ENCODE assay signal across 18 cellular contexts in genomic region chr19:16593181-16593580, GRCh38. TPM values are rescaled to one million over a fixed set of nuclear protein-coding genes. Genes with fewer than 3 reads are reported as not detected.
DNase-seq lines count a peak whose midpoint lies in the region; ATAC-seq, FAIRE-seq and TF ChIP-seq lines count a peak whose summit lies in the region.
"Had no signal": no experiment of that assay in that cellular context is flagged by ENCODE, and none has a peak within 500 bp of the region (broad histone marks: within the 10 kb centered on the region; RNA-seq: fewer than 3 reads in every experiment).

No MANE protein-coding gene starts in this region.

- H3K9ac ChIP-seq in HepG2 (ENCODE audit: insufficient read depth, low read depth, low read length) = no peak overlapping the region
- H3K9ac ChIP-seq: SK-N-SH had no signal

- peak overlapping the region; percentile 77 for H3K4me3 Mint-ChIP-seq in activated T-helper 17 cell treated with anti-CD3 and anti-CD28 coated beads, Interleukin-2, amount 50 U/mL, for 72 hours
- no peak overlapping the region for H3K4me3 Mint-ChIP-seq in neural crest cell
- H3K4me3 Mint-ChIP-seq: brain had no signal

- no peak for TF ChIP-seq RAD21 in HepG2 (CRISPR knock-in tag; IDR thresholded peaks at IDR 0.05)

- no peak overlapping the region for H3K4me2 ChIP-seq in HepG2 (ENCODE audit: low read depth, low read length)
- H3K4me2 ChIP-seq: SK-N-SH had no signal

- peak overlapping the region; percentile 81 for H3K27ac Mint-ChIP-seq in activated T-helper 17 cell treated with anti-CD3 and anti-CD28 coated beads, Interleukin-2, amount 50 U/mL, for 72 hours
- peak overlapping the region; percentile 62 for H3K27ac Mint-ChIP-seq in neural crest cell (ENCODE audit: unreplicated experiment)

- POLR2A ChIA-PET in HEK293 (lab: Yijun Ruan, JAX) (interaction anchor here (0.8 kb wide), 1 partner anchor 13 kb away, joined by 3 read pairs; no protein-coding TSS in a partner anchor), HepG2 (lab: Yijun Ruan, JAX) (no interaction called here)

- H3K4me1 Mint-ChIP-seq in activated T-helper 17 cell treated with anti-CD3 and anti-CD28 coated beads, Interleukin-2, amount 50 U/mL, for 72 hours = peaks cover 52% of the 10 kb centered on the region
- H3K4me1 Mint-ChIP-seq in neural crest cell = peaks cover 34% of the 10 kb centered on the region

- H3K4me3 ChIP-seq in HEK293 (ENCODE audit: low read depth, low read length) (no peak overlapping the region), HepG2 (replicated peaks in 1 of 3; ENCODE audit: insufficient read depth in 1 of 3, low read depth in 2 of 3, low read length in 3 of 3) (no peak overlapping the region), small intestine (ENCODE audit: low read depth in 1 of 2, low read length in 2 of 2) (no peak overlapping the region)
- H3K4me3 ChIP-seq: sigmoid colon, thyroid gland had no signal

- H3K36me3 ChIP-seq in HEK293 (ENCODE audit: control insufficient read depth in 2 of 2, insufficient read depth in 1 of 2, low read length in 2 of 2) (no peaks in the 10 kb centered on the region), HepG2 (replicated peaks in 1 of 2; ENCODE audit: control insufficient read depth in 1 of 2, insufficient read depth in 2 of 2, low read length in 2 of 2) (peaks cover 0 to 4% of the 10 kb centered on the region in 2 experiments; a peak in 1 of 5 replicates), small intestine (ENCODE audit: control insufficient read depth in 2 of 2, insufficient read depth in 2 of 2, low read length in 2 of 2) (no peaks in the 10 kb centered on the region)
- H3K36me3 ChIP-seq: sigmoid colon, thyroid gland had no signal

- H3K79me2 ChIP-seq in HepG2 (ENCODE audit: insufficient read depth, low read length) = peaks cover 90% of the 10 kb centered on the region

- no peaks in the 10 kb centered on the region for H3K36me3 Mint-ChIP-seq in activated T-helper 17 cell treated with anti-CD3 and anti-CD28 coated beads, Interleukin-2, amount 50 U/mL, for 72 hours (ENCODE audit: low read depth)
- no peaks in the 10 kb centered on the region for H3K36me3 Mint-ChIP-seq in neural crest cell (ENCODE audit: low read depth)
- H3K36me3 Mint-ChIP-seq: brain had no signal

- H3K27ac ChIP-seq in HEK293 (ENCODE audit: extremely low read depth, low read depth, low read length) (no peak overlapping the region), HepG2 (ENCODE audit: extremely low read length, insufficient read depth, low read length) (no peak overlapping the region), small intestine (ENCODE audit: low read depth in 1 of 2, low read length in 1 of 2) (no peak overlapping the region)
- H3K27ac ChIP-seq: 22Rv1, HL-60, sigmoid colon, thyroid gland had no signal

- no peak for TF ChIP-seq POLR2A in HepG2 (IDR thresholded peaks at IDR 0.05; ENCODE audit: insufficient read depth in 1 of 2, low read depth in 2 of 2, low read length in 2 of 2)

- intact Hi-C loops in HepG2 (cut with micrococcal nuclease; ENCODE audit: unreplicated experiment) = no loop called here

- peaks cover 10% of the 10 kb centered on the region for H4K20me1 ChIP-seq in HepG2 (ENCODE audit: insufficient read depth, low read length)

- peak; percentile 34 for DNase-seq in DMS 273 (lab: John Stamatoyannopoulos, UW; ENCODE audit: unreplicated experiment)
- DNase-seq in DMS 273 treated with DMSO at 0.1 percent for 48 hours (lab: John Stamatoyannopoulos, UW) = no peak
- no peak for DNase-seq in neural crest cell (ENCODE audit: low read depth, low spot score)
- DNase-seq in HepG2 (ENCODE audit: low spot score) = no peak
- no peak for DNase-seq in small intestine
- no peak for DNase-seq in HUDEP-2 (lab: John Stamatoyannopoulos, UW; ENCODE audit: unreplicated experiment in 76 of 76)
- DNase-seq: head of caudate nucleus, NCI-H1436, NCI-H345, sigmoid colon, SK-N-SH, thyroid gland had no signal

- BruUV-seq in HepG2 (replicated peaks; lab: Mats Ljungman, UMichigan) = no TSS peak

- H3K27me3 ChIP-seq in HepG2 (ENCODE audit: control insufficient read depth in 1 of 2, insufficient read depth in 2 of 2, low read length in 2 of 2) (no peaks in the 10 kb centered on the region), small intestine (ENCODE audit: control insufficient read depth in 2 of 2, insufficient read depth in 2 of 2, low read length in 2 of 2) (no peaks in the 10 kb centered on the region)
- H3K27me3 ChIP-seq: sigmoid colon, thyroid gland had no signal

- H3K4me1 ChIP-seq in HEK293 (ENCODE audit: control insufficient read depth, insufficient read depth, low read length) (peaks cover 19% of the 10 kb centered on the region), HepG2 (ENCODE audit: insufficient read depth, low read length) (peaks cover 13% of the 10 kb centered on the region), small intestine (ENCODE audit: control insufficient read depth in 2 of 2, insufficient read depth in 1 of 2, low read depth in 1 of 2, low read length in 1 of 2) (no peaks in the 10 kb centered on the region)

- TF ChIP-seq CTCF in HEK293 (tag by site-specific recombination; IDR thresholded peaks at IDR 0.05) = no peak
- no peak for TF ChIP-seq CTCF in neural crest cell (conservative IDR thresholded peaks at IDR 0.05)
- TF ChIP-seq CTCF in HepG2 (CRISPR knock-in tag; IDR thresholded peaks at IDR 0.05) = no peak

- CTCF ChIA-PET in HEK293 (lab: Yijun Ruan, JAX) = no interaction called here
- CTCF ChIA-PET in HepG2 (lab: Yijun Ruan, JAX; ENCODE audit: low intra/inter-chr PET ratio, low total read pairs) = no interaction called here

- no peaks in the 10 kb centered on the region for H3K9me3 Mint-ChIP-seq in activated T-helper 17 cell treated with anti-CD3 and anti-CD28 coated beads, Interleukin-2, amount 50 U/mL, for 72 hours
- no peaks in the 10 kb centered on the region for H3K9me3 Mint-ChIP-seq in neural crest cell
- H3K9me3 Mint-ChIP-seq: brain, CD14-positive monocyte had no signal

- H2AFZ ChIP-seq in HepG2 (ENCODE audit: low read length) = no peak overlapping the region

- FAIRE-seq in HepG2 (lab: Jason Lieb, UNC) = no peak
- FAIRE-seq in small intestine (lab: Jason Lieb, UNC) = no peak

- ATAC-seq in activated T-helper 17 cell treated with anti-CD3 and anti-CD28 coated beads, Interleukin-2, amount 50 U/mL, for 72 hours (replicated peaks) = no peak
- ATAC-seq in HepG2 = no peak

- 100% methylated on average over 3 of the region's 4 CpGs for WGBS in HepG2 (ENCODE audit: low lambda C conversion rate)
- 91 to 94% (median 93%) methylated on average over 4 of the region's 4 CpGs for WGBS in small intestine, 3 donors

- in situ Hi-C loops in HepG2 (cut with HindIII; ENCODE audit: extremely low pct_ligation_motif_present, low pct_unique_long_range_greater_than_20kb) = no loop called here

- H3K9me3 ChIP-seq in HEK293 (ENCODE audit: control insufficient read depth, insufficient read depth, low read depth, low read length) = no peaks in the 10 kb centered on the region
- H3K9me3 ChIP-seq in HepG2 (ENCODE audit: low read length) = no peaks in the 10 kb centered on the region
- H3K9me3 ChIP-seq in small intestine (ENCODE audit: control insufficient read depth, low read depth) = no peaks in the 10 kb centered on the region
- H3K9me3 ChIP-seq: sigmoid colon, SK-N-SH, thyroid gland had no signal

- no peaks in the 10 kb centered on the region for H3K27me3 Mint-ChIP-seq in activated T-helper 17 cell treated with anti-CD3 and anti-CD28 coated beads, Interleukin-2, amount 50 U/mL, for 72 hours
- H3K27me3 Mint-ChIP-seq in neural crest cell (ENCODE audit: low read depth) = no peaks in the 10 kb centered on the region

- TF ChIP-seq EP300 in HepG2 (IDR thresholded peaks at IDR 0.05; ENCODE audit: low read depth in 2 of 2, low read length in 2 of 2) (no peak), HepG2 (CRISPR knock-in tag; IDR thresholded peaks at IDR 0.05; ENCODE audit: borderline replicate concordance) (no peak)

RNA-seq across cellular contexts. Expression of gene SLC35E1, which starts 21.0 kb away (rescaled TPM):
- 100 to 1,000 TPM in 1 of 2 donors, 10 to 100 TPM in 1; 71.8 to 117 TPM for total RNA-seq in activated T-helper 17 cell treated with anti-CD3 and anti-CD28 coated beads, Interleukin-2, amount 50 U/mL, for 72 hours
- total RNA-seq in neural crest cell = 30.4 and 32.5 TPM in 2 replicates
- 17.2 and 21.2 TPM in 2 replicates for total RNA-seq in HepG2 (2016; rRNA removed; fragmentation: Illumina TruSeq; extraction: Trizol)
- total RNA-seq in HepG2 (2016; cell fraction: cytosol; rRNA removed; fragmentation: Illumina TruSeq; extraction: Trizol; ENCODE audit: low read depth) = 6.0 and 7.6 TPM in 2 replicates
- total RNA-seq in HepG2 (2016; cell fraction: insoluble cytoplasmic fraction; rRNA removed; fragmentation: Illumina TruSeq; extraction: Trizol) = 15.6 and 20.2 TPM in 2 replicates
- total RNA-seq in HepG2 (2016; cell fraction: membrane; rRNA removed; fragmentation: Illumina TruSeq; extraction: Trizol) = 18.9 and 19.7 TPM in 2 replicates
- total RNA-seq in HepG2 (2016; cell fraction: nucleus; rRNA removed; fragmentation: Illumina TruSeq; extraction: Trizol) = 18.5 and 21.4 TPM in 2 replicates
- polyA plus RNA-seq in HepG2 (2011; rRNA removed) = 46.5 and 48.0 TPM in 2 replicates
- 31.6 and 37.8 TPM in 2 replicates for polyA plus RNA-seq in HepG2 (2011; cell fraction: cytosol; rRNA removed)
- polyA plus RNA-seq in HepG2 (2011; cell fraction: nucleus; rRNA removed) = 26.3 and 38.8 TPM in 2 replicates
- 25.6 and 26.5 TPM in 2 replicates for polyA plus RNA-seq in HepG2 (2012)
- polyA plus RNA-seq in HepG2 (2016; cell fraction: cytosol; fragmentation: Illumina TruSeq; extraction: Trizol; ENCODE audit: low read depth) = 5.7 and 6.3 TPM in 2 replicates
- polyA plus RNA-seq in HepG2 (2016; cell fraction: insoluble cytoplasmic fraction; fragmentation: Illumina TruSeq; extraction: Trizol; ENCODE audit: low read depth) = 16.1 and 22.5 TPM in 2 replicates
- polyA plus RNA-seq in HepG2 (2016; cell fraction: membrane; fragmentation: Illumina TruSeq; extraction: Trizol; ENCODE audit: low read depth) = 20.6 and 22.2 TPM in 2 replicates
- polyA plus RNA-seq in HepG2 (2016; cell fraction: nucleus; fragmentation: Illumina TruSeq; extraction: Trizol; ENCODE audit: insufficient read depth, low read depth) = 45.9 and 46.6 TPM in 2 replicates
- 181 and 185 TPM in 2 replicates for polyA minus RNA-seq in HepG2 (2011; rRNA and poly(A)+ RNA removed; ENCODE audit: low replicate concordance)
- polyA minus RNA-seq in HepG2 (2011; cell fraction: cytosol; rRNA and poly(A)+ RNA removed) = 33.0 and 39.5 TPM in 2 replicates
- polyA minus RNA-seq in HepG2 (2011; cell fraction: nucleus; rRNA and poly(A)+ RNA removed) = 24.8 and 31.7 TPM in 2 replicates
- polyA plus RNA-seq in small intestine = 10 to 100 TPM; 14.5 to 19.6 (median 17.8) TPM

RNA-seq across cellular contexts. Expression of gene MED26, which starts 34.8 kb away (rescaled TPM):
- total RNA-seq in activated T-helper 17 cell treated with anti-CD3 and anti-CD28 coated beads, Interleukin-2, amount 50 U/mL, for 72 hours = 10 to 100 TPM; 19.3 to 23.6 TPM
- 11.7 and 11.8 TPM in 2 replicates for total RNA-seq in neural crest cell
- total RNA-seq in HepG2 (2016; rRNA removed; fragmentation: Illumina TruSeq; extraction: Trizol) = 3.3 and 3.8 TPM in 2 replicates
- 0.88 and 1.1 TPM in 2 replicates for total RNA-seq in HepG2 (2016; cell fraction: cytosol; rRNA removed; fragmentation: Illumina TruSeq; extraction: Trizol; ENCODE audit: low read depth)
- total RNA-seq in HepG2 (2016; cell fraction: insoluble cytoplasmic fraction; rRNA removed; fragmentation: Illumina TruSeq; extraction: Trizol) = 2.3 and 2.9 TPM in 2 replicates
- total RNA-seq in HepG2 (2016; cell fraction: membrane; rRNA removed; fragmentation: Illumina TruSeq; extraction: Trizol) = 2.2 and 2.5 TPM in 2 replicates
- total RNA-seq in HepG2 (2016; cell fraction: nucleus; rRNA removed; fragmentation: Illumina TruSeq; extraction: Trizol) = 4.4 and 6.8 TPM in 2 replicates
- 3.3 and 3.5 TPM in 2 replicates for polyA plus RNA-seq in HepG2 (2011; rRNA removed)
- polyA plus RNA-seq in HepG2 (2011; cell fraction: cytosol; rRNA removed) = 2.7 and 3.7 TPM in 2 replicates
- polyA plus RNA-seq in HepG2 (2011; cell fraction: nucleus; rRNA removed) = 4.2 and 6.4 TPM in 2 replicates
- polyA plus RNA-seq in HepG2 (2012) = 3.0 and 3.2 TPM in 2 replicates
- polyA plus RNA-seq in HepG2 (2016; cell fraction: cytosol; fragmentation: Illumina TruSeq; extraction: Trizol; ENCODE audit: low read depth) = 0.35 and 0.40 TPM in 2 replicates
- polyA plus RNA-seq in HepG2 (2016; cell fraction: insoluble cytoplasmic fraction; fragmentation: Illumina TruSeq; extraction: Trizol; ENCODE audit: low read depth) = 3.6 and 5.3 TPM in 2 replicates
- polyA plus RNA-seq in HepG2 (2016; cell fraction: membrane; fragmentation: Illumina TruSeq; extraction: Trizol; ENCODE audit: low read depth) = 1.6 and 1.7 TPM in 2 replicates
- 6.4 and 8.6 TPM in 2 replicates for polyA plus RNA-seq in HepG2 (2016; cell fraction: nucleus; fragmentation: Illumina TruSeq; extraction: Trizol; ENCODE audit: insufficient read depth, low read depth)
- 12.3 and 16.1 TPM in 2 replicates for polyA minus RNA-seq in HepG2 (2011; rRNA and poly(A)+ RNA removed; ENCODE audit: low replicate concordance)
- polyA minus RNA-seq in HepG2 (2011; cell fraction: cytosol; rRNA and poly(A)+ RNA removed) = 4.7 and 5.5 TPM in 2 replicates
- polyA minus RNA-seq in HepG2 (2011; cell fraction: nucleus; rRNA and poly(A)+ RNA removed) = 14.0 and 19.3 TPM in 2 replicates
- polyA plus RNA-seq in small intestine = 1 to 10 TPM; 4.6 to 5.5 (median 5.4) TPM

RNA-seq across cellular contexts. Expression of gene CHERP, which starts 50.9 kb away (rescaled TPM):
- 10 to 100 TPM; 56.5 to 74.9 TPM for total RNA-seq in activated T-helper 17 cell treated with anti-CD3 and anti-CD28 coated beads, Interleukin-2, amount 50 U/mL, for 72 hours
- total RNA-seq in neural crest cell (93.3 and 95.7 TPM in 2 replicates), HepG2 (2016; rRNA removed; fragmentation: Illumina TruSeq; extraction: Trizol) (4.3 and 9.1 TPM in 2 replicates)
- 3.8 and 4.0 TPM in 2 replicates for total RNA-seq in HepG2 (2016; cell fraction: cytosol; rRNA removed; fragmentation: Illumina TruSeq; extraction: Trizol; ENCODE audit: low read depth)
- total RNA-seq in HepG2 (2016; cell fraction: insoluble cytoplasmic fraction; rRNA removed; fragmentation: Illumina TruSeq; extraction: Trizol) = 6.0 and 7.4 TPM in 2 replicates
- 5.5 and 6.1 TPM in 2 replicates for total RNA-seq in HepG2 (2016; cell fraction: membrane; rRNA removed; fragmentation: Illumina TruSeq; extraction: Trizol)
- total RNA-seq in HepG2 (2016; cell fraction: nucleus; rRNA removed; fragmentation: Illumina TruSeq; extraction: Trizol) = 8.1 and 13.9 TPM in 2 replicates
- polyA plus RNA-seq in HepG2 (2011; rRNA removed) (5.4 and 5.9 TPM in 2 replicates), small intestine (10 to 100 TPM in 1 of 3 donors, 1 to 10 TPM in 2; 9.8 to 25.4 (median 10.0) TPM)
- 2.9 and 3.2 TPM in 2 replicates for polyA plus RNA-seq in HepG2 (2011; cell fraction: cytosol; rRNA removed)
- polyA plus RNA-seq in HepG2 (2011; cell fraction: nucleus; rRNA removed) = 34.4 and 39.5 TPM in 2 replicates
- 20.4 and 25.1 TPM in 2 replicates for polyA plus RNA-seq in HepG2 (2012)
- 2.1 and 2.2 TPM in 2 replicates for polyA plus RNA-seq in HepG2 (2016; cell fraction: cytosol; fragmentation: Illumina TruSeq; extraction: Trizol; ENCODE audit: low read depth)
- 19.7 and 26.9 TPM in 2 replicates for polyA plus RNA-seq in HepG2 (2016; cell fraction: insoluble cytoplasmic fraction; fragmentation: Illumina TruSeq; extraction: Trizol; ENCODE audit: low read depth)
- polyA plus RNA-seq in HepG2 (2016; cell fraction: membrane; fragmentation: Illumina TruSeq; extraction: Trizol; ENCODE audit: low read depth) = 4.9 and 6.0 TPM in 2 replicates
- 54.8 and 59.8 TPM in 2 replicates for polyA plus RNA-seq in HepG2 (2016; cell fraction: nucleus; fragmentation: Illumina TruSeq; extraction: Trizol; ENCODE audit: insufficient read depth, low read depth)
- 10.1 and 16.3 TPM in 2 replicates for polyA minus RNA-seq in HepG2 (2011; rRNA and poly(A)+ RNA removed; ENCODE audit: low replicate concordance)
- polyA minus RNA-seq in HepG2 (2011; cell fraction: cytosol; rRNA and poly(A)+ RNA removed) = 7.1 and 9.3 TPM in 2 replicates
- 18.4 and 19.8 TPM in 2 replicates for polyA minus RNA-seq in HepG2 (2011; cell fraction: nucleus; rRNA and poly(A)+ RNA removed)
